ENCODE assay signal across 8 cellular contexts in the genomic region with DNA sequence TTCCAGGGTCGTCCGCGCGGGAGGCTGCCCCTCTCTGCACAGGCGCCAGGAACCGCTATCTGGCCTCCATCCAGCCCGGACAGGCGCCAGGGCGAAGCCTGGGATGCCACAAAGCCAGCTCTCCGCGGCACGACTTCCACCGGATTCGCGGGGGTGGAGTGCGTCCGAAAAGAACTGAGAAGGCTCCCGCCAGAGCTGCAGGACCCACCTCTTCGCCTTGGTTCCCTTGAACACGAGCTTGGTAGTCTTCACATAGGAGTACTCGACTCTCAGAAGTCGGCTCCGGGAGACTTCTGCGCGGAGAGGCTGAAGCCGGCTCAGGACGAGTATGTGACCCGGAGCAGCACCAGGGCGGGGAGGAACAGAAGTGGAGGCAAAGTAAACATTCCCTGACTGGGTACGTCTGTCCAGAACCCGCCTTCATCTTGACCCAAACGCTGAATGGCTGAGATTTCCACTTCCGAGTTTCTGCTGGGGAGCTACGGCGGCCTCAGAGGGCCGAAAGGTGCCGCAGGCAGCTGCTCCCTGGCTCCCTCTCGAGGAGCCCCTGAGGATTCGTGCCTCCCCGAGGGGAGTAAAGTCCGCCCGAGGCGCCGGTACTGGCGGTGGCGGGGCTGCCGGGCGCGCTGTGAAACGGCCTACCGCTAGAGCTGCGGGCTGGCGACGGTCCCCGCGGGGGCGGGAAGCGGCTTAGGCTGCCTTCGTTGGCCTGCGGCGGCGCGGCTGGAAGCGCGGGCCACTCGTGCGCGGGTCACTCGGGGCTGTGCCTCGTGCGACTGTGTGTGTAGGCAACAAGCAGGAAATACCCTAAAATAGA.
DNase-seq lines count a peak whose midpoint lies in the region; ATAC-seq and TF ChIP-seq lines count a peak whose summit lies in the region.
"Not testable (repeated sequence)": the region's sequence is repeated elsewhere in the genome, so short reads cannot be mapped to it uniquely, and the experiment has no call there.

No MANE protein-coding gene starts in this region.

- WGBS in suprapubic skin = 12% methylated on average over 34 of the region's 71 CpGs

- not testable (repeated sequence) for H3K27me3 Mint-ChIP-seq in central memory CD8-positive, alpha-beta T cell

- H3K27ac Mint-ChIP-seq in central memory CD8-positive, alpha-beta T cell (ENCODE audit: low read depth) = peak overlapping the region; percentile 89

- H3K4me1 ChIP-seq in suprapubic skin = not testable (repeated sequence)

- peak; percentile 100 for ATAC-seq in GM21786 (IDR thresholded peaks at IDR 0.05; ENCODE audit: unreplicated experiment)
- ATAC-seq in central memory CD8-positive, alpha-beta T cell (replicated peaks; ENCODE audit: extremely low read depth, poor library complexity, severe bottlenecking) = peak; percentile 94

- POLR2A ChIA-PET in GM10248 (lab: Yijun Ruan, JAX) = not testable (repeated sequence)

- not testable (repeated sequence) for H3K9me3 ChIP-seq in suprapubic skin

- TF ChIP-seq EP300 in suprapubic skin (IDR thresholded peaks at IDR 0.05) = not testable (repeated sequence)

- H3K36me3 ChIP-seq in suprapubic skin = not testable (repeated sequence)

- DNase-seq in GM10248 (ENCODE audit: extremely low spot score) (peak; percentile 61), HT1080 (ENCODE audit: low read depth) (peak; percentile 93), iPS DF 19.7 (ENCODE audit: low read depth, low spot score) (peak; percentile 68), putamen (ENCODE audit: low spot score) (peak; percentile 90), suprapubic skin (ENCODE audit: low spot score in 2 of 2) (peak; percentile 66 to 82)
- DNase-seq in activated CD4-positive, alpha-beta T cell treated with anti-CD3 and anti-CD28 coated beads, Interleukin-2, amount 50 U/mL, for 24 hours (ENCODE audit: low read depth in 1 of 2, low spot score in 1 of 2) = peak; percentile 58 to 76
- DNase-seq in central memory CD8-positive, alpha-beta T cell (ENCODE audit: low spot score in 2 of 2) = peak; percentile 66 to 79

- H3K4me3 ChIP-seq in suprapubic skin = peak overlapping the region; percentile 73

- CTCF ChIA-PET in GM10248 (lab: Yijun Ruan, JAX) = interaction anchor here (0.9 to 1.4 kb wide), 2 partner anchors 8 to 11 kb away, joined by 3 to 8 read pairs; no protein-coding TSS in a partner anchor

- peaks cover 34% of the 10 kb centered on the region for H3K4me1 Mint-ChIP-seq in central memory CD8-positive, alpha-beta T cell

- not testable (repeated sequence) for H3K9me3 Mint-ChIP-seq in central memory CD8-positive, alpha-beta T cell

- not testable (repeated sequence) for H3K27me3 ChIP-seq in suprapubic skin

- not testable (repeated sequence) for H3K36me3 Mint-ChIP-seq in central memory CD8-positive, alpha-beta T cell (ENCODE audit: insufficient read depth)

- peak; percentile 75 for TF ChIP-seq CTCF in GM10248 (IDR thresholded peaks at IDR 0.05; ENCODE audit: control extremely low read depth, extremely low read depth, low read depth, missing control alignments)
- peak in 1 of 2 donors; percentile 61 for TF ChIP-seq CTCF in suprapubic skin (IDR thresholded peaks at IDR 0.05)

- peak overlapping the region; percentile 96 for H3K4me3 Mint-ChIP-seq in central memory CD8-positive, alpha-beta T cell

- not testable (repeated sequence) for TF ChIP-seq POLR2A in suprapubic skin (IDR thresholded peaks at IDR 0.05)

- H3K27ac ChIP-seq in suprapubic skin = peak overlapping the region; percentile 73

Comparison
In these comparisons a context has a peak if more than half of its experiments do, and no peak if none do; other contexts are left out.
1. Peak in every context shown above with its lines: DNase-seq, ATAC-seq, H3K4me3 ChIP-seq and H3K27ac ChIP-seq.